19 cellular contexts compared by ENCODE assay signal in the genomic region with DNA sequence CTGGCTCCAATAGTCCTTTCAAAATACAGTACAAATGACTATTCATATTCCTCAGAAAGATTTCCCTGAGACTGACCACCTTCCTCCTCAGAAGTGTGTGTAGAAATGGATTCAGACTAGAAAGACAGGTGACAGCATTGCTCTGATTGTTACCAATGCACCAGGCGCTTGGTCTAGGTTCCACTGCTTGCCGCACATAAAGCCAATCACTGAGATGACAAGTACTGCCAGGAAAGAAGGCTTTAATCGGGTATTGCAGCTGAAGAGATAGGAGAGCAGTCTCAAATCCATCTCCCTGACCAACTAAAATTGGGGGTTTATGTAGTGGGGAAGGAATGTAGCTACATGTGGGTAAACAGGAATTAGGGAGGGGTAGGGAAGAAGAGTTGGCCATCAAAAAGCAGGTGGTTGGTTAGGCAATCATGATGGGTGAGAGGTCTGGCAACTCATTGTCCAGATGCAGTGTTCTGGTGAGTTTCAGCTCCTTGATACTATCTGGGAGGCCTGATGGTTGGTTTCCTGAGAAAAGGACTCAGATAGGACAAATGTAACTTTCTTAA.
A peak's percentile ranks its signal among the peaks of the same experiment; 100 is the strongest.
DNase-seq lines count a peak whose midpoint lies in the region; ATAC-seq and TF ChIP-seq lines count a peak whose summit lies in the region.
"Had no signal": no experiment of that assay in that cellular context is flagged by ENCODE, and none has a peak within 500 bp of the region (broad histone marks: within the 10 kb centered on the region; RNA-seq: fewer than 3 reads in every experiment).

No MANE protein-coding gene starts in this region.

- H2AFZ ChIP-seq in HCT116 (ENCODE audit: low read depth, low read length, poor library complexity, severe bottlenecking): peak overlapping the region; percentile 46
- H2AFZ ChIP-seq: GM23338 had no signal

- H3K9ac ChIP-seq in HCT116 (ENCODE audit: low read length): no peak overlapping the region

- DNase-seq in AG10803 (ENCODE audit: low read depth) (peak; percentile 25), HCT116 (ENCODE audit: low read depth, low spot score) (no peak), amniotic epithelial cell (ENCODE audit: low read depth) (peak; percentile 20), myocyte (ENCODE audit: low read depth) (peak; percentile 75), testis (no peak), ovary (no peak), natural killer cell (no peak)
- no peak for DNase-seq in activated naive CD4-positive, alpha-beta T cell (lab: John Stamatoyannopoulos, UW)
- DNase-seq: CD4-positive, CD25-positive, alpha-beta regulatory T cell; DMS 273 treated with DMSO at 0.1 percent for 48 hours; DMS79 treated with DMSO at 0.1 percent for 48 hours; MV-4-11; NCI-H1105 treated with DMSO at 0.1 percent for 48 hours; NCI-H2081; NCI-H2171 treated with DMSO at 0.1 percent for 48 hours; NCI-H524 treated with DMSO at 0.1 percent for 48 hours; Peyer's patch had no signal

- H3K27ac ChIP-seq in HCT116 (ENCODE audit: low read depth, low read length) (no peak overlapping the region), testis (no peak overlapping the region), ovary (no peak overlapping the region)
- H3K27ac ChIP-seq: Peyer's patch had no signal

- H3K36me3 Mint-ChIP-seq in natural killer cell: no peaks in the 10 kb centered on the region
- H3K36me3 Mint-ChIP-seq: CD4-positive, CD25-positive, alpha-beta regulatory T cell; IgD-negative memory B cell had no signal

- intact Hi-C loops in HCT116 (cut with micrococcal nuclease) (no loop called here), testis (cut with DNase I; ENCODE audit: low total_unique reads) (no loop called here), ovary (cut with DNase I) (no loop called here), natural killer cell (cut with micrococcal nuclease) (no loop called here)

- CTCF ChIA-PET in HCT116 (lab: Charles Lee): no interaction called here

- H3K4me1 Mint-ChIP-seq in natural killer cell: no peaks in the 10 kb centered on the region
- H3K4me1 Mint-ChIP-seq: CD4-positive, CD25-positive, alpha-beta regulatory T cell; GM23338; IgD-negative memory B cell had no signal

- H3K79me2 ChIP-seq in HCT116 (ENCODE audit: insufficient read depth, low read length): no peaks in the 10 kb centered on the region

- H3K9me2 ChIP-seq in HCT116 (ENCODE audit: insufficient read depth): no peaks in the 10 kb centered on the region

- no peaks in the 10 kb centered on the region for H3K9me3 ChIP-seq in HCT116 (ENCODE audit: control insufficient read depth in 1 of 2, insufficient read depth in 1 of 2, low read depth in 1 of 2, low read length in 2 of 2)
- H3K9me3 ChIP-seq in testis: no peaks in the 10 kb centered on the region
- H3K9me3 ChIP-seq in ovary: no peaks in the 10 kb centered on the region
- H3K9me3 ChIP-seq: Peyer's patch had no signal

- no peak for TF ChIP-seq RAD21 in HCT116 (IDR thresholded peaks at IDR 0.05; ENCODE audit: low read depth)

- TF ChIP-seq POLR2A in HCT116 (IDR thresholded peaks at IDR 0.05; ENCODE audit: borderline replicate concordance, extremely low read depth, insufficient read depth, insufficient read length): no peak
- TF ChIP-seq POLR2A in testis (IDR thresholded peaks at IDR 0.05): no peak
- no peak for TF ChIP-seq POLR2A in ovary (IDR thresholded peaks at IDR 0.05)

- RAD21 ChIA-PET in HCT116 (lab: Charles Lee; ENCODE audit: low non-redundant PET in 1 of 2, low total read pairs in 2 of 2, uncharacterized antibody in 2 of 2, unreplicated experiment in 2 of 2): no interaction called here

- H3K27ac Mint-ChIP-seq in natural killer cell: no peak overlapping the region
- H3K27ac Mint-ChIP-seq: CD4-positive, CD25-positive, alpha-beta regulatory T cell; GM23338; IgD-negative memory B cell had no signal

- H3K27me3 ChIP-seq in HCT116 (ENCODE audit: insufficient read depth, low read length) (peaks cover 3% of the 10 kb centered on the region), testis (no peaks in the 10 kb centered on the region), ovary (no peaks in the 10 kb centered on the region)
- H3K27me3 ChIP-seq: Peyer's patch had no signal

- POLR2A ChIA-PET in HCT116 (lab: Charles Lee): no interaction called here

- H3K4me3 ChIP-seq in AG10803 (ENCODE audit: low read length): no peak overlapping the region
- no peak overlapping the region for H3K4me3 ChIP-seq in HCT116 (replicated peaks in 1 of 2; ENCODE audit: low read depth in 1 of 2, low read length in 2 of 2)
- H3K4me3 ChIP-seq in testis: no peak overlapping the region
- H3K4me3 ChIP-seq in ovary: no peak overlapping the region
- H3K4me3 ChIP-seq: GM23338, Peyer's patch had no signal

- no peaks in the 10 kb centered on the region for H3K9me3 Mint-ChIP-seq in natural killer cell

- no peak overlapping the region for H3K4me3 Mint-ChIP-seq in natural killer cell
- H3K4me3 Mint-ChIP-seq: CD4-positive, CD25-positive, alpha-beta regulatory T cell; GM23338; IgD-negative memory B cell had no signal

- TF ChIP-seq EP300 in ovary (IDR thresholded peaks at IDR 0.05): no peak

- H4K20me1 ChIP-seq in HCT116 (ENCODE audit: insufficient read depth): no peaks in the 10 kb centered on the region

- H3K4me2 ChIP-seq in HCT116 (ENCODE audit: low read length): no peak overlapping the region
- H3K4me2 ChIP-seq: GM23338 had no signal

- H3K36me3 ChIP-seq in HCT116 (ENCODE audit: control insufficient read depth in 1 of 2, insufficient read depth in 2 of 2, low read length in 2 of 2) (no peaks in the 10 kb centered on the region), testis (ENCODE audit: low read depth, missing control alignments) (no peaks in the 10 kb centered on the region), ovary (no peaks in the 10 kb centered on the region)
- H3K36me3 ChIP-seq: Peyer's patch had no signal

- no peak for ATAC-seq in HCT116
- no peak for ATAC-seq in natural killer cell
- ATAC-seq: GM23338 had no signal

- H3K4me1 ChIP-seq in HCT116 (ENCODE audit: control insufficient read depth in 1 of 2, insufficient read depth in 2 of 2, low read length in 2 of 2) (peaks cover 0 to 14% of the 10 kb centered on the region in 2 experiments; a peak in 2 of 4 replicates), testis (no peaks in the 10 kb centered on the region), ovary (ENCODE audit: insufficient read depth) (no peaks in the 10 kb centered on the region)
- H3K4me1 ChIP-seq: Peyer's patch had no signal

- peaks cover 0 to 2% of the 10 kb centered on the region in 2 donors for H3K27me3 Mint-ChIP-seq in natural killer cell (ENCODE audit: low read depth in 2 of 2)
- H3K27me3 Mint-ChIP-seq: CD4-positive, CD25-positive, alpha-beta regulatory T cell; IgD-negative memory B cell had no signal

- TF ChIP-seq CTCF in AG10803 (conservative IDR thresholded peaks at IDR 0.05; ENCODE audit: low read length) (no peak), HCT116 (IDR thresholded peaks at IDR 0.05 in 2 of 3, conservative IDR thresholded peaks at IDR 0.05 in 1 of 3; ENCODE audit: borderline replicate concordance in 1 of 3, insufficient read depth in 1 of 3, low read depth in 2 of 3, low read length in 2 of 3) (no peak), testis (IDR thresholded peaks at IDR 0.05) (no peak), ovary (IDR thresholded peaks at IDR 0.05) (no peak), natural killer cell (IDR thresholded peaks at IDR 0.05) (no peak)

- BruUV-seq in HCT116 (replicated peaks; lab: Mats Ljungman, UMichigan): no TSS peak

- 87 to 88% methylated on average over 3 of the region's 3 CpGs for WGBS in testis, 2 donors
- 61 to 88% (median 83%) methylated on average over 3 of the region's 3 CpGs for WGBS in ovary, 3 donors

TF ChIP-seq in HCT116, 20 proteins besides CTCF, POLR2A, EP300 and RAD21:
- TF ChIP-seq ATF3 (IDR thresholded peaks at IDR 0.05) (no peak), ZBTB33 (IDR thresholded peaks at IDR 0.05; ENCODE audit: extremely low read depth, insufficient replicate concordance, low read length) (no peak), SP1 (IDR thresholded peaks at IDR 0.05; ENCODE audit: low read depth) (no peak), JUND (IDR thresholded peaks at IDR 0.05) (no peak), CBX3 (IDR thresholded peaks at IDR 0.05; ENCODE audit: low read depth) (no peak), ZNF274 (IDR thresholded peaks at IDR 0.05; ENCODE audit: low read depth, low read length) (no peak), TCF7L2 (IDR thresholded peaks at IDR 0.05; ENCODE audit: borderline replicate concordance, extremely low read depth, insufficient read depth, insufficient read length) (no peak), ELF1 (IDR thresholded peaks at IDR 0.05; ENCODE audit: borderline replicate concordance, low read depth) (no peak), SRF (IDR thresholded peaks at IDR 0.05; ENCODE audit: low read depth) (no peak), EZH2phosphoT487 (IDR thresholded peaks at IDR 0.05; ENCODE audit: borderline replicate concordance) (no peak), SIN3A (IDR thresholded peaks at IDR 0.05; ENCODE audit: low read depth) (no peak), ZFX (IDR thresholded peaks at IDR 0.05) (no peak), YY1 (IDR thresholded peaks at IDR 0.05; ENCODE audit: extremely low read depth, insufficient replicate concordance, low read depth, low read length) (no peak), EGR1 (IDR thresholded peaks at IDR 0.05; ENCODE audit: low read depth) (no peak), FOSL1 (IDR thresholded peaks at IDR 0.05; ENCODE audit: low read depth) (no peak), EZH2 (IDR thresholded peaks at IDR 0.05) (no peak)
- TF ChIP-seq, protein P1, sequence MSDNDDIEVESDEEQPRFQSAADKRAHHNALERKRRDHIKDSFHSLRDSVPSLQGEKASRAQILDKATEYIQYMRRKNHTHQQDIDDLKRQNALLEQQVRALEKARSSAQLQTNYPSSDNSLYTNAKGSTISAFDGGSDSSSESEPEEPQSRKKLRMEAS (IDR thresholded peaks at IDR 0.05): no peak

Comparison
In these comparisons a context has a peak if more than half of its experiments do, and no peak if none do; other contexts are left out.
1. DNase-seq: peak in AG10803 (single experiment), amniotic epithelial cell (single experiment) and myocyte (single experiment); none in HCT116 (single experiment), testis (single experiment), ovary (0 of 5), natural killer cell (single experiment) and activated naive CD4-positive, alpha-beta T cell (0 of 4).